Comparison of ENCODE assay signal across 8 cellular contexts in genomic region chr15:80695099-80695910, GRCh38. TPM values are rescaled to one million over a fixed set of nuclear protein-coding genes. Genes with fewer than 3 reads are reported as not detected.
DNase-seq lines count a peak whose midpoint lies in the region; ATAC-seq and TF ChIP-seq lines count a peak whose summit lies in the region.

Gene ABHD17C (plus strand): TSS chr15:80695310. CDS start chr15:80695430, 120 bp downstream.

- peaks cover 51% of the 10 kb centered on the region for H3K27me3 Mint-ChIP-seq in T-helper 2 cell treated with Interferon-gamma antibody and Interleukin-4, amounts not matched to agents 5 μg/mL and 100 μg/mL, for 36 hours (ENCODE audit: low read depth)

- H3K27me3 ChIP-seq in iPS-18a (ENCODE audit: control insufficient read depth, insufficient read depth, low read length) (peaks cover 32% of the 10 kb centered on the region), gastrocnemius medialis (no peaks in the 10 kb centered on the region)

- in situ Hi-C loops in T47D (cut with HindIII; ENCODE audit: low pct_unique_long_range_greater_than_20kb, low sequenced_read_pairs) (no loop called here), gastrocnemius medialis (cut with MboI; ENCODE audit: low sequenced_read_pairs in 4 of 4) (no loop called here)

- H3K4me1 ChIP-seq in iPS-18a (ENCODE audit: control insufficient read depth, low read depth, low read length) (peaks cover 15% of the 10 kb centered on the region), gastrocnemius medialis (peaks cover 7 to 10% of the 10 kb centered on the region in 2 donors)

- TF ChIP-seq POLR2A in gastrocnemius medialis (IDR thresholded peaks at IDR 0.05): no peak

- H3K36me3 ChIP-seq in iPS-18a (ENCODE audit: control insufficient read depth, low read depth, low read length) (no peaks in the 10 kb centered on the region), gastrocnemius medialis (no peaks in the 10 kb centered on the region)

- no peaks in the 10 kb centered on the region for H3K9me3 ChIP-seq in iPS-18a (ENCODE audit: control insufficient read depth, low read depth, low read length)
- H3K9me3 ChIP-seq in gastrocnemius medialis: no peaks in the 10 kb centered on the region

- H3K4me3 ChIP-seq in iPS-18a (ENCODE audit: low read length) (peak within 1 kb of the TSS; percentile 76), gastrocnemius medialis (peak within 1 kb of the TSS; percentile 65 to 93 (median 82))

- H3K4me3 Mint-ChIP-seq in T-helper 2 cell treated with Interferon-gamma antibody and Interleukin-4, amounts not matched to agents 5 μg/mL and 100 μg/mL, for 36 hours: peak within 1 kb of the TSS; percentile 86

- H3K36me3 Mint-ChIP-seq in T-helper 2 cell treated with Interferon-gamma antibody and Interleukin-4, amounts not matched to agents 5 μg/mL and 100 μg/mL, for 36 hours (ENCODE audit: low read depth): no peaks in the 10 kb centered on the region

- DNase-seq in EH (ENCODE audit: low read depth) (peak; percentile 74), T47D (ENCODE audit: low read depth in 1 of 2, low spot score in 1 of 2) (peak; percentile 70 to 76), gastrocnemius medialis (peak; percentile 22 to 25), NCI-H187 treated with DMSO at 0.1 percent for 48 hours (lab: John Stamatoyannopoulos, UW) (no peak)
- peak; percentile 50 for DNase-seq in T-helper 2 cell treated with Interferon-gamma antibody and Interleukin-4, amounts not matched to agents 5 μg/mL and 100 μg/mL, for 36 hours (ENCODE audit: low spot score)

- intact Hi-C loops in gastrocnemius medialis (cut with DNase I; ENCODE audit: low total_unique reads): loop anchor here (2.0 to 10.0 kb wide), 2 partner anchors 81 to 289 kb away; partner anchors contain the start of gene MESD

- peak within 1 kb of the TSS; percentile 79 for H3K27ac Mint-ChIP-seq in T-helper 2 cell treated with Interferon-gamma antibody and Interleukin-4, amounts not matched to agents 5 μg/mL and 100 μg/mL, for 36 hours

- peak; percentile 53 for ATAC-seq in GM21576 (IDR thresholded peaks at IDR 0.05; ENCODE audit: unreplicated experiment)
- peak; percentile 80 to 84 for ATAC-seq in gastrocnemius medialis

- H3K4me1 Mint-ChIP-seq in T-helper 2 cell treated with Interferon-gamma antibody and Interleukin-4, amounts not matched to agents 5 μg/mL and 100 μg/mL, for 36 hours (ENCODE audit: low read depth): peaks cover 15% of the 10 kb centered on the region

- H3K9ac ChIP-seq in iPS-18a (ENCODE audit: low read length): peak within 1 kb of the TSS; percentile 58

- H3K9me3 Mint-ChIP-seq in T-helper 2 cell treated with Interferon-gamma antibody and Interleukin-4, amounts not matched to agents 5 μg/mL and 100 μg/mL, for 36 hours: no peaks in the 10 kb centered on the region

- no peak for TF ChIP-seq CTCF in gastrocnemius medialis (IDR thresholded peaks at IDR 0.05 in 4 of 5, conservative IDR thresholded peaks at IDR 0.05 in 1 of 5)

- TF ChIP-seq RAD21 in Ishikawa (IDR thresholded peaks at IDR 0.05; ENCODE audit: low read depth): no peak

- TF ChIP-seq EP300 in Ishikawa (IDR thresholded peaks at IDR 0.05; ENCODE audit: borderline replicate concordance): no peak

- H3K27ac ChIP-seq in iPS-18a (ENCODE audit: low read length): no peak within 1 kb of the TSS
- H3K27ac ChIP-seq in gastrocnemius medialis: peak within 1 kb of the TSS; percentile 64 to 82 (median 70)

TF ChIP-seq in Ishikawa, 13 proteins besides CTCF, POLR2A, EP300 and RAD21:
- TF ChIP-seq TAF1 (IDR thresholded peaks at IDR 0.05; ENCODE audit: low read depth): peak; percentile 36; the same call in 1 of the 2 replicates
- TF ChIP-seq EGR1 (IDR thresholded peaks at IDR 0.05): 0 out of 2 replicates have a peak, but pooled peaks have one; percentile 37
- TF ChIP-seq USF1 (IDR thresholded peaks at IDR 0.05): no peak
- TF ChIP-seq YY1 (IDR thresholded peaks at IDR 0.05; ENCODE audit: low read depth): no peak
- TF ChIP-seq CEBPB (IDR thresholded peaks at IDR 0.05): no peak
- no peak for TF ChIP-seq TEAD4 (IDR thresholded peaks at IDR 0.05)
- TF ChIP-seq TCF12 (IDR thresholded peaks at IDR 0.05; ENCODE audit: low read depth): no peak
- no peak for TF ChIP-seq REST (IDR thresholded peaks at IDR 0.05; ENCODE audit: low read depth)
- TF ChIP-seq FOXM1 (IDR thresholded peaks at IDR 0.05; ENCODE audit: borderline replicate concordance, low read depth): no peak
- TF ChIP-seq NFIC (IDR thresholded peaks at IDR 0.05): no peak
- peak; percentile 68 for TF ChIP-seq MAX (IDR thresholded peaks at IDR 0.05)
- no peak for TF ChIP-seq ZBTB7A (IDR thresholded peaks at IDR 0.05; ENCODE audit: low read depth)
- no peak for TF ChIP-seq CREB1 (IDR thresholded peaks at IDR 0.05; ENCODE audit: low read depth)

RNA-seq across cellular contexts. Expression of gene ABHD17C, which starts in this region (rescaled TPM):
- total RNA-seq in gastrocnemius medialis: 1 to 10 TPM in 2 of 4 donors, under 1 TPM in 1, not detected in 1; 0.98 to 3.3 (median 2.5) TPM
